In genomic region chr22:19478466-19479357, GRCh38 we compare ENCODE assay signal across 8 cellular contexts. TPM values are rescaled to one million over a fixed set of nuclear protein-coding genes. Genes with fewer than 3 reads are reported as not detected.
DNase-seq lines count a peak whose midpoint lies in the region; ATAC-seq and TF ChIP-seq lines count a peak whose summit lies in the region.

A gene with protein sequence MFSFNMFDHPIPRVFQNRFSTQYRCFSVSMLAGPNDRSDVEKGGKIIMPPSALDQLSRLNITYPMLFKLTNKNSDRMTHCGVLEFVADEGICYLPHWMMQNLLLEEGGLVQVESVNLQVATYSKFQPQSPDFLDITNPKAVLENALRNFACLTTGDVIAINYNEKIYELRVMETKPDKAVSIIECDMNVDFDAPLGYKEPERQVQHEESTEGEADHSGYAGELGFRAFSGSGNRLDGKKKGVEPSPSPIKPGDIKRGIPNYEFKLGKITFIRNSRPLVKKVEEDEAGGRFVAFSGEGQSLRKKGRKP (minus strand): TSS chr22:19479193. CDS start chr22:19479085, 108 bp downstream.

- H3K4me1 ChIP-seq in BE2C (no peaks in the 10 kb centered on the region), endocrine pancreas (ENCODE audit: control insufficient read depth, insufficient read depth, low read length) (no peaks in the 10 kb centered on the region)

- peak within 1 kb of the TSS; percentile 98 for H3K27ac Mint-ChIP-seq in activated CD8-positive, alpha-beta memory T cell treated with anti-CD3 and anti-CD28 coated beads, Interleukin-2, amount 10 ng/mL, durations not matched to agents 7 days and 5 days

- H3K27me3 ChIP-seq in BE2C (no peaks in the 10 kb centered on the region), endocrine pancreas (ENCODE audit: control insufficient read depth, insufficient read depth, low read length) (no peaks in the 10 kb centered on the region)

- peak within 1 kb of the TSS; percentile 80 for H3K9ac ChIP-seq in endocrine pancreas (ENCODE audit: control insufficient read depth, insufficient read depth, low read length)

- H3K36me3 ChIP-seq in BE2C (peaks cover 27% of the 10 kb centered on the region), endocrine pancreas (ENCODE audit: control insufficient read depth, insufficient read depth, low read length) (no peaks in the 10 kb centered on the region)

- CTCF ChIA-PET in activated CD8-positive, alpha-beta memory T cell treated with anti-CD3 and anti-CD28 coated beads, Interleukin-2, amount 10 ng/mL, durations not matched to agents 7 days and 5 days (lab: Charles Lee), result interaction anchor here (0.9 to 2.7 kb wide), 8 partner anchors 10 to 334 kb away, joined by 3 to 16 read pairs (median 4); partner anchors contain the start of genes C22orf39 and ESS2

- H3K27me3 Mint-ChIP-seq in activated CD8-positive, alpha-beta memory T cell treated with anti-CD3 and anti-CD28 coated beads, Interleukin-2, amount 10 ng/mL, durations not matched to agents 7 days and 5 days, result no peaks in the 10 kb centered on the region

- H3K4me3 ChIP-seq in BE2C (ENCODE audit: low read depth, low read length), result peak within 1 kb of the TSS; percentile 82
- peak within 1 kb of the TSS; percentile 91 for H3K4me3 ChIP-seq in endocrine pancreas (ENCODE audit: control insufficient read depth, insufficient read depth, low read length)

- DNase-seq in BE2C (peak; percentile 89), NOMO-1 treated with DMSO at 0.1 percent for 48 hours (lab: John Stamatoyannopoulos, UW; ENCODE audit: unreplicated experiment) (peak; percentile 82), mesenteric fat pad (ENCODE audit: low spot score) (peak; percentile 94)
- peak; percentile 88 for DNase-seq in activated CD8-positive, alpha-beta memory T cell treated with anti-CD3 and anti-CD28 coated beads, Interleukin-2, amount 10 ng/mL, durations not matched to agents 7 days and 5 days
- peak; percentile 45 to 59 for DNase-seq in stimulated activated CD8-positive, alpha-beta memory T cell treated with anti-CD3 and anti-CD28 coated beads, Interleukin-15, amount 100 ng/mL, for 4 hours (ENCODE audit: low read depth in 2 of 2)

- peaks cover 18% of the 10 kb centered on the region for H3K36me3 Mint-ChIP-seq in activated CD8-positive, alpha-beta memory T cell treated with anti-CD3 and anti-CD28 coated beads, Interleukin-2, amount 10 ng/mL, durations not matched to agents 7 days and 5 days

- H3K4me1 Mint-ChIP-seq in activated CD8-positive, alpha-beta memory T cell treated with anti-CD3 and anti-CD28 coated beads, Interleukin-2, amount 10 ng/mL, durations not matched to agents 7 days and 5 days, result peaks cover 39% of the 10 kb centered on the region

- H3K4me3 Mint-ChIP-seq in activated CD8-positive, alpha-beta memory T cell treated with anti-CD3 and anti-CD28 coated beads, Interleukin-2, amount 10 ng/mL, durations not matched to agents 7 days and 5 days, result peak within 1 kb of the TSS; percentile 99

- H3K9me3 ChIP-seq in BE2C (no peaks in the 10 kb centered on the region), endocrine pancreas (ENCODE audit: control insufficient read depth, low read length) (no peaks in the 10 kb centered on the region)

- TF ChIP-seq CTCF in BE2C (IDR thresholded peaks at IDR 0.05; ENCODE audit: low read depth, low read length), result no peak

- peak; percentile 39 for ATAC-seq in GM19043 (IDR thresholded peaks at IDR 0.05; ENCODE audit: low read depth, unreplicated experiment)
- peak; percentile 43 for ATAC-seq in HG03342 (IDR thresholded peaks at IDR 0.05; ENCODE audit: unreplicated experiment)
- ATAC-seq in activated CD8-positive, alpha-beta memory T cell treated with anti-CD3 and anti-CD28 coated beads, Interleukin-2, amount 10 ng/mL, durations not matched to agents 7 days and 5 days, result peak; percentile 62

- no peaks in the 10 kb centered on the region for H3K9me3 Mint-ChIP-seq in activated CD8-positive, alpha-beta memory T cell treated with anti-CD3 and anti-CD28 coated beads, Interleukin-2, amount 10 ng/mL, durations not matched to agents 7 days and 5 days (ENCODE audit: low read depth)

RNA-seq across cellular contexts. Expression of the gene that starts here (rescaled TPM):
- polyA plus RNA-seq in BE2C (2012; ENCODE audit: insufficient read depth, insufficient read length, low read depth), result 105 TPM
- 100 to 1,000 TPM in 1 of 2 experiments, 10 to 100 TPM in 1; 80.1 to 111 TPM for total RNA-seq in activated CD8-positive, alpha-beta memory T cell treated with anti-CD3 and anti-CD28 coated beads, Interleukin-2, amount 10 ng/mL, durations not matched to agents 7 days and 5 days
- 55.4 TPM for total RNA-seq in mesenteric fat pad

Comparison
In these comparisons a context has a peak if more than half of its experiments do, and no peak if none do; other contexts are left out.
1. Peak in every context shown above with its lines: DNase-seq, ATAC-seq and H3K4me3 ChIP-seq.